1 cellular context compared by ENCODE assay signal in genomic region chr14:97638864-97639263, GRCh38.
TF ChIP-seq lines count a peak whose summit lies in the region.

No MANE protein-coding gene starts in this region.

TF ChIP-seq in H1, 55 proteins besides CTCF, POLR2A, EP300 and RAD21:
- TF ChIP-seq SP4 (IDR thresholded peaks at IDR 0.05; ENCODE audit: low read length) (no peak), TCF12 (IDR thresholded peaks at IDR 0.05; ENCODE audit: low read depth, low read length) (no peak), TAF7 (optimal IDR thresholded peaks at IDR 0.05; ENCODE audit: borderline replicate concordance, low read depth, low read length) (no peak)
